2 cellular contexts compared by ENCODE assay signal in genomic region chr3:72231439-72232196, GRCh38.
TF ChIP-seq lines count a peak whose summit lies in the region.

No MANE protein-coding gene starts in this region.

TF ChIP-seq in K562, 482 proteins besides CTCF, POLR2A, EP300 and RAD21 (continued from another document):
- TF ChIP-seq CEBPB (tag; IDR thresholded peaks at IDR 0.05) (peak; percentile 88), HDAC2 (IDR thresholded peaks at IDR 0.05) (peak; percentile 46; the same call in 1 of the 2 replicates), ATF3 (IDR thresholded peaks at IDR 0.05) (peak; percentile 29; the same call in 1 of the 2 replicates), ATF3 (CRISPR knock-in tag; conservative IDR thresholded peaks at IDR 0.05) (0 out of 2 replicates have a peak, but pooled peaks have one; percentile 40), ZNF445 (CRISPR knock-in tag; IDR thresholded peaks at IDR 0.05; ENCODE audit: low read depth) (no peak), DPF2 (IDR thresholded peaks at IDR 0.05) (0 out of 2 replicates have a peak, but pooled peaks have one; percentile 41), CEBPG (CRISPR knock-in tag; IDR thresholded peaks at IDR 0.05) (peak; percentile 47; the same call in 1 of the 2 replicates), CEBPG (tag; conservative IDR thresholded peaks at IDR 0.05 in 1 of 2, IDR thresholded peaks at IDR 0.05 in 1 of 2) (peak; percentile 50 to 59), ARID1B (IDR thresholded peaks at IDR 0.05) (peak; percentile 55), JUNB (CRISPR knock-in tag; conservative IDR thresholded peaks at IDR 0.05) (no peak), FOXK2 (conservative IDR thresholded peaks at IDR 0.05 in 1 of 2, IDR thresholded peaks at IDR 0.05 in 1 of 2; ENCODE audit: low read depth in 2 of 2) (peak; percentile 47 to 64; a peak in 3 of 4 replicates), TCF3 (CRISPR knock-in tag; IDR thresholded peaks at IDR 0.05) (peak; percentile 56), CBFA2T2 (conservative IDR thresholded peaks at IDR 0.05) (peak; percentile 19; the same call in 1 of the 2 replicates), CBFA2T3 (IDR thresholded peaks at IDR 0.05) (peak; percentile 63), PKNOX1 (IDR thresholded peaks at IDR 0.05) (peak; percentile 38; the same call in 1 of the 2 replicates), SMARCA4 (IDR thresholded peaks at IDR 0.05) (0 out of 2 replicates have a peak, but pooled peaks have one; percentile 39), MEIS2 (IDR thresholded peaks at IDR 0.05; ENCODE audit: partially characterized antibody) (peak; percentile 25), ZNF592 (IDR thresholded peaks at IDR 0.05) (peak; percentile 36; the same call in 1 of the 2 replicates), JUND (IDR thresholded peaks at IDR 0.05; ENCODE audit: borderline replicate concordance, low read depth, low read length) (peak; percentile 32; the same call in 1 of the 2 replicates), JUND (tag; IDR thresholded peaks at IDR 0.05; ENCODE audit: borderline replicate concordance, low read depth, low read length) (0 out of 3 replicates have a peak, but pooled peaks have one; percentile 21), RCOR1 (IDR thresholded peaks at IDR 0.05; ENCODE audit: borderline replicate concordance in 1 of 2, low read depth in 2 of 2, low read length in 2 of 2) (peak in 1 of 2 experiments; percentile 63; a peak in 2 of 4 replicates), SFPQ (IDR thresholded peaks at IDR 0.05; ENCODE audit: low read depth, low read length) (no peak), ZEB2 (IDR thresholded peaks at IDR 0.05) (peak; percentile 78)

TF ChIP-seq in HepG2, 621 proteins besides CTCF, POLR2A, EP300 and RAD21 (continued from another document):
- TF ChIP-seq STAT6 (CRISPR knock-in tag; IDR thresholded peaks at IDR 0.05; ENCODE audit: borderline replicate concordance) (no peak), DZIP1 (CRISPR knock-in tag; IDR thresholded peaks at IDR 0.05) (no peak)
